13 cellular contexts compared by ENCODE assay signal in the genomic region with DNA sequence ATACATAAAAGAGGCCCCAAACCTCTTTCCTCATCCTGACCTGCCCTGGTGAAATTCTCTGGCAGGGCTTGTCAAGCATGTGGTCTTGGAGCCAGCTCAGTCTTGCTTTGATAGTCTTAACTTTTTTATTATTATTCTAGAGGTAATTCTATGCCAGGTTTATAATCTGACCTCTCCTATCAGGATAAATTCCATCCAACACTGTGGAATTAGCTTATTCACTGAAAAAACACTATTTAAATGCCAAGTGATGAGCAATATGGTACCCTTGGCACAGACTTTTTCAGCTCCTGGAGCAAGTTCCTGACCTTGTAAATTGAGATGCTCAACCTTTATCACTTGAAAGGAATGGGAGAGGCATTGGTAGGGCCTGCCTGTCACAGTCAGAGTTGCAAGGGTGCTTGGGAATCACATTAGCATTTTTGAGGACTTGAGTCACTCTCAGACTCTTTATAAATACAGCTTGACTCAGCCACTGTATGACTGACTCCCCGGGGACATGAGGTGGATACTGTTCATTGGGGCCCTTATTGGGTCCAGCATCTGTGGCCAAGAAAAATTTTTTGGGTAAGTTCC. TPM values are rescaled to one million over a fixed set of nuclear protein-coding genes. Genes with fewer than 3 reads are reported as not detected.
A peak's percentile ranks its signal among the peaks of the same experiment; 100 is the strongest.
DNase-seq lines count a peak whose midpoint lies in the region; ATAC-seq and FAIRE-seq lines count a peak whose summit lies in the region.
"Had no signal": no experiment of that assay in that cellular context is flagged by ENCODE, and none has a peak within 500 bp of the region (broad histone marks: within the 10 kb centered on the region; RNA-seq: fewer than 3 reads in every experiment).

A gene with protein sequence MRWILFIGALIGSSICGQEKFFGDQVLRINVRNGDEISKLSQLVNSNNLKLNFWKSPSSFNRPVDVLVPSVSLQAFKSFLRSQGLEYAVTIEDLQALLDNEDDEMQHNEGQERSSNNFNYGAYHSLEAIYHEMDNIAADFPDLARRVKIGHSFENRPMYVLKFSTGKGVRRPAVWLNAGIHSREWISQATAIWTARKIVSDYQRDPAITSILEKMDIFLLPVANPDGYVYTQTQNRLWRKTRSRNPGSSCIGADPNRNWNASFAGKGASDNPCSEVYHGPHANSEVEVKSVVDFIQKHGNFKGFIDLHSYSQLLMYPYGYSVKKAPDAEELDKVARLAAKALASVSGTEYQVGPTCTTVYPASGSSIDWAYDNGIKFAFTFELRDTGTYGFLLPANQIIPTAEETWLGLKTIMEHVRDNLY (plus strand): TSS at position 480 of the 576 bp plus-strand sequence. CDS start 20 bp downstream, at position 500.

- 0% methylated on average over 1 of the region's 1 CpG for WGBS in GM23248 (ENCODE audit: low coverage in 1 of 2, low lambda C conversion rate in 2 of 2, missing lambda C conversion rate in 2 of 2), 2 experiments

- H3F3A ChIP-seq in GM23248 (ENCODE audit: insufficient read depth), result peaks cover 21% of the 10 kb centered on the region

- no peaks in the 10 kb centered on the region for H3K9me2 ChIP-seq in GM23248 (ENCODE audit: insufficient read depth)

- peaks cover 34% of the 10 kb centered on the region for H3K4me1 ChIP-seq in GM23248 (ENCODE audit: insufficient read depth)
- H3K4me1 ChIP-seq in skeletal muscle satellite cell (ENCODE audit: control insufficient read depth, insufficient read depth, low read length), result peaks cover 47% of the 10 kb centered on the region
- H3K4me1 ChIP-seq in effector memory CD4-positive, alpha-beta T cell (ENCODE audit: control insufficient read depth, insufficient read depth, low read length, poor library complexity, severe bottlenecking), result no peaks in the 10 kb centered on the region

- peak within 1 kb of the TSS; percentile 73 for H3K4me2 ChIP-seq in GM23248 (ENCODE audit: unreplicated experiment)
- peak within 1 kb of the TSS; percentile 47 for H3K4me2 ChIP-seq in skeletal muscle satellite cell (ENCODE audit: low read length)

- in situ Hi-C loops in GM23248 (cut with MboI), result no loop called here

- no peak for ATAC-seq in HG03175 (IDR thresholded peaks at IDR 0.05; ENCODE audit: unreplicated experiment)
- ATAC-seq: effector memory CD8-positive, alpha-beta T cell had no signal

- H3K79me2 ChIP-seq in GM23248 (ENCODE audit: insufficient read depth), result no peaks in the 10 kb centered on the region

- FAIRE-seq in RCC 7860 (lab: Jason Lieb, UNC), result peak; percentile 45
- FAIRE-seq: GM18507 had no signal

- no peaks in the 10 kb centered on the region for H3K9me3 ChIP-seq in GM23248 (ENCODE audit: low read depth)
- H3K9me3 ChIP-seq in skeletal muscle satellite cell (replicated peaks; ENCODE audit: low read length), result no peaks in the 10 kb centered on the region
- H3K9me3 ChIP-seq in effector memory CD4-positive, alpha-beta T cell (ENCODE audit: control insufficient read depth, low read length), result no peaks in the 10 kb centered on the region

- peak within 1 kb of the TSS; percentile 64 for H3K27ac ChIP-seq in GM23248
- H3K27ac ChIP-seq in effector memory CD4-positive, alpha-beta T cell (ENCODE audit: insufficient read depth, low read length, poor library complexity, severe bottlenecking), result no peak within 1 kb of the TSS

- H3K4me3 ChIP-seq in GM23248, result peak within 1 kb of the TSS; percentile 36; the same call in 1 of the 2 replicates
- peak within 1 kb of the TSS; percentile 34 for H3K4me3 ChIP-seq in skeletal muscle satellite cell (ENCODE audit: low read length)
- H3K4me3 ChIP-seq in effector memory CD4-positive, alpha-beta T cell (ENCODE audit: insufficient read depth, low read depth, low read length, poor library complexity, severe bottlenecking), result no peak within 1 kb of the TSS

- no peaks in the 10 kb centered on the region for H4K20me1 ChIP-seq in GM23248 (ENCODE audit: insufficient read depth)

- H3K36me3 ChIP-seq in GM23248 (ENCODE audit: low read depth) (no peaks in the 10 kb centered on the region), skeletal muscle satellite cell (ENCODE audit: insufficient read depth, low read length) (no peaks in the 10 kb centered on the region)
- no peaks in the 10 kb centered on the region for H3K36me3 ChIP-seq in effector memory CD4-positive, alpha-beta T cell (ENCODE audit: control insufficient read depth, insufficient read depth, low read length)

- H3K27me3 ChIP-seq in GM23248 (replicated peaks; ENCODE audit: insufficient read depth), result no peaks in the 10 kb centered on the region
- H3K27me3 ChIP-seq in skeletal muscle satellite cell (ENCODE audit: control insufficient read depth, insufficient read depth, low read length), result no peaks in the 10 kb centered on the region
- H3K27me3 ChIP-seq in effector memory CD4-positive, alpha-beta T cell (replicated peaks; ENCODE audit: control insufficient read depth, insufficient read depth, low read length, poor library complexity, severe bottlenecking), result no peaks in the 10 kb centered on the region

- no peak within 1 kb of the TSS for H3K9ac ChIP-seq in GM23248
- peak within 1 kb of the TSS; percentile 5 for H3K9ac ChIP-seq in skeletal muscle satellite cell (ENCODE audit: low read depth, low read length)

- H2AFZ ChIP-seq in GM23248, result no peak within 1 kb of the TSS

- peak; percentile 99 for DNase-seq in GM23248
- peak; percentile 94 for DNase-seq in RCC 7860 (ENCODE audit: low spot score)
- peak; percentile 94 for DNase-seq in fibroblast of gingiva (ENCODE audit: low read depth)
- DNase-seq in NCI-H1436 (lab: John Stamatoyannopoulos, UW), result no peak
- DNase-seq in dermis blood vessel endothelial cell, result no peak
- DNase-seq in effector memory CD4-positive, alpha-beta T cell, result no peak
- DNase-seq: effector memory CD8-positive, alpha-beta T cell; NCI-H2171 treated with DMSO at 0.1 percent for 48 hours; posterior cingulate gyrus had no signal

RNA-seq across cellular contexts. Expression of the gene that starts here (rescaled TPM):
- 8.6 and 16.7 TPM in 2 replicates for total RNA-seq in GM23248 (2014; rRNA removed; shearing (Covaris generic))
- polyA plus RNA-seq in GM23248 (2016; fragmentation: Nextera tagmentation; extraction: Ambion mirVana), result 10.4 and 11.9 TPM in 2 replicates
- total RNA-seq in skeletal muscle satellite cell (2012; rRNA removed), result 4.6 TPM in 2 replicates
- 0.17 and 0.74 TPM in 2 replicates for total RNA-seq in dermis blood vessel endothelial cell
- total RNA-seq: temporal lobe had no signal

Comparison
In these comparisons a context has a peak if more than half of its experiments do, and no peak if none do; other contexts are left out.
1. DNase-seq: peak in GM23248 (single experiment), RCC 7860 (single experiment) and fibroblast of gingiva (single experiment); none in NCI-H1436 (single experiment), dermis blood vessel endothelial cell (single experiment) and effector memory CD4-positive, alpha-beta T cell (0 of 3).